ENCODE assay signal across 17 cellular contexts in genomic region chr1:68814067-68814466, GRCh38.
A peak's percentile ranks its signal among the peaks of the same experiment; 100 is the strongest.
DNase-seq lines count a peak whose midpoint lies in the region; ATAC-seq, FAIRE-seq and TF ChIP-seq lines count a peak whose summit lies in the region.
"Had no signal": no experiment of that assay in that cellular context is flagged by ENCODE, and none has a peak within 500 bp of the region (broad histone marks: within the 10 kb centered on the region; RNA-seq: fewer than 3 reads in every experiment).

No MANE protein-coding gene starts in this region.

- H4K12ac ChIP-seq in trophoblast cell (ENCODE audit: low read depth, low read length): no peak overlapping the region

- no peak overlapping the region for H3K27ac Mint-ChIP-seq in GM23338
- no peak overlapping the region for H3K27ac Mint-ChIP-seq in naive thymus-derived CD4-positive, alpha-beta T cell

- H2AK5ac ChIP-seq in trophoblast cell (ENCODE audit: low read length): no peak overlapping the region

- H2BK120ac ChIP-seq in trophoblast cell (ENCODE audit: insufficient read depth, low read length, poor library complexity): peak overlapping the region; percentile 10

- H2BK12ac ChIP-seq in trophoblast cell (ENCODE audit: low read length): no peak overlapping the region

- POLR2A ChIA-PET in naive thymus-derived CD4-positive, alpha-beta T cell (lab: Charles Lee): no interaction called here

- H3K36me3 Mint-ChIP-seq in GM23338 (ENCODE audit: low read depth): no peaks in the 10 kb centered on the region
- no peaks in the 10 kb centered on the region for H3K36me3 Mint-ChIP-seq in naive thymus-derived CD4-positive, alpha-beta T cell
- H3K36me3 Mint-ChIP-seq: CD8-positive, alpha-beta memory T cell; IgD-negative memory B cell had no signal

- no peaks in the 10 kb centered on the region for H3K79me2 ChIP-seq in GM23338 (replicated peaks; ENCODE audit: insufficient read depth)
- no peaks in the 10 kb centered on the region for H3K79me2 ChIP-seq in trophoblast cell (ENCODE audit: control insufficient read depth, insufficient read depth, low read length, poor library complexity)

- peak overlapping the region; percentile 7 for H4K91ac ChIP-seq in trophoblast cell (ENCODE audit: low read depth, low read length)

- peaks cover 3% of the 10 kb centered on the region for H3K27me3 Mint-ChIP-seq in GM23338 (ENCODE audit: insufficient read depth, low read depth, poor library complexity)
- no peaks in the 10 kb centered on the region for H3K27me3 Mint-ChIP-seq in naive thymus-derived CD4-positive, alpha-beta T cell
- H3K27me3 Mint-ChIP-seq: CD8-positive, alpha-beta memory T cell; IgD-negative memory B cell had no signal

- no peak overlapping the region for H3K4me3 ChIP-seq in GM23338
- H3K4me3 ChIP-seq in trophoblast cell (ENCODE audit: low read depth, low read length): no peak overlapping the region
- H3K4me3 ChIP-seq in naive thymus-derived CD4-positive, alpha-beta T cell (ENCODE audit: low read length): no peak overlapping the region
- H3K4me3 ChIP-seq: BLaER1 had no signal

- FAIRE-seq in RCC 7860 (lab: Jason Lieb, UNC): no peak
- FAIRE-seq: GM18507 had no signal

- no peaks in the 10 kb centered on the region for H3K4me1 Mint-ChIP-seq in GM23338
- H3K4me1 Mint-ChIP-seq in naive thymus-derived CD4-positive, alpha-beta T cell: no peaks in the 10 kb centered on the region
- H3K4me1 Mint-ChIP-seq: CD8-positive, alpha-beta memory T cell; IgD-negative memory B cell had no signal

- DNase-seq in GM23338 (ENCODE audit: low spot score) (no peak), SW480 (ENCODE audit: low spot score) (peak; percentile 13), inferior parietal cortex (ENCODE audit: extremely low spot score) (peak; percentile 20), trophoblast cell (peak; percentile 12 to 58), RCC 7860 (ENCODE audit: low spot score) (no peak)
- no peak for DNase-seq in naive thymus-derived CD4-positive, alpha-beta T cell
- DNase-seq: CD8-positive, alpha-beta memory T cell; DMS 273 treated with DMSO at 0.1 percent for 48 hours; MV-4-11; NCI-H1436; NCI-H2029 treated with DMSO at 0.1 percent for 48 hours; SHP77 treated with DMSO at 0.1 percent for 48 hours had no signal

- TF ChIP-seq CTCF in GM23338 (conservative IDR thresholded peaks at IDR 0.05; ENCODE audit: low read depth in 2 of 2): no peak

- H3K27me3 ChIP-seq in GM23338 (ENCODE audit: insufficient read depth): no peaks in the 10 kb centered on the region
- H3K27me3 ChIP-seq in trophoblast cell (ENCODE audit: insufficient read depth, low read length): no peaks in the 10 kb centered on the region
- H3K27me3 ChIP-seq in naive thymus-derived CD4-positive, alpha-beta T cell (ENCODE audit: control insufficient read depth in 2 of 2, insufficient read depth in 2 of 2, low read length in 2 of 2): no peaks in the 10 kb centered on the region
- H3K27me3 ChIP-seq: BLaER1 had no signal

- H2AFZ ChIP-seq in GM23338 (peak overlapping the region; percentile 69; the same call in 1 of the 2 replicates), trophoblast cell (ENCODE audit: insufficient read depth, low read length, poor library complexity) (no peak overlapping the region)

- no peaks in the 10 kb centered on the region for H3F3A ChIP-seq in GM23338 (replicated peaks; ENCODE audit: low read depth)

- intact Hi-C loops in naive thymus-derived CD4-positive, alpha-beta T cell (cut with micrococcal nuclease): no loop called here

- no peak overlapping the region for H3K9ac ChIP-seq in trophoblast cell (ENCODE audit: low read length)
- H3K9ac ChIP-seq: BLaER1 had no signal

- no peaks in the 10 kb centered on the region; the same call in 1 of the 2 replicates for H3K9me2 ChIP-seq in GM23338 (ENCODE audit: insufficient read depth)

- H3K9me3 ChIP-seq in trophoblast cell (ENCODE audit: insufficient read depth, low read depth, low read length): no peaks in the 10 kb centered on the region
- no peaks in the 10 kb centered on the region for H3K9me3 ChIP-seq in naive thymus-derived CD4-positive, alpha-beta T cell (ENCODE audit: control insufficient read depth in 2 of 3, low read length in 3 of 3)

- H3K4me1 ChIP-seq in GM23338 (ENCODE audit: insufficient read depth) (no peaks in the 10 kb centered on the region), trophoblast cell (ENCODE audit: control insufficient read depth in 1 of 2, insufficient read depth in 2 of 2, low read length in 2 of 2) (peaks cover 2 to 9% of the 10 kb centered on the region in 2 experiments)
- H3K4me1 ChIP-seq in naive thymus-derived CD4-positive, alpha-beta T cell (ENCODE audit: control insufficient read depth in 2 of 2, insufficient read depth in 2 of 2, low read length in 2 of 2): no peaks in the 10 kb centered on the region
- H3K4me1 ChIP-seq: BLaER1 had no signal

- H3K18ac ChIP-seq in trophoblast cell (ENCODE audit: low read length): no peak overlapping the region

- H3K23ac ChIP-seq in trophoblast cell (ENCODE audit: low read length): no peak overlapping the region

- H3K79me1 ChIP-seq in trophoblast cell (ENCODE audit: low read length): no peaks in the 10 kb centered on the region

- H3K27ac ChIP-seq in GM23338 (ENCODE audit: low read depth) (no peak overlapping the region), trophoblast cell (ENCODE audit: low read depth, low read length) (no peak overlapping the region)
- no peak overlapping the region for H3K27ac ChIP-seq in naive thymus-derived CD4-positive, alpha-beta T cell (ENCODE audit: low read depth, low read length)
- H3K27ac ChIP-seq: BLaER1 had no signal

- WGBS in trophoblast cell (ENCODE audit: extremely low coverage, insufficient coverage, insufficient read length): no CpG with 5 or more reads among the region's 2 CpGs

- H4K8ac ChIP-seq in trophoblast cell (ENCODE audit: low read depth, low read length): no peak overlapping the region

- no peak overlapping the region for H3K4me3 Mint-ChIP-seq in GM23338
- H3K4me3 Mint-ChIP-seq in naive thymus-derived CD4-positive, alpha-beta T cell: no peak overlapping the region
- H3K4me3 Mint-ChIP-seq: CD8-positive, alpha-beta memory T cell; IgD-negative memory B cell had no signal

- no peak overlapping the region for H3K14ac ChIP-seq in trophoblast cell (ENCODE audit: low read length)

- H3K4me2 ChIP-seq in GM23338 (no peak overlapping the region), trophoblast cell (ENCODE audit: low read length) (no peak overlapping the region)
- H3K4me2 ChIP-seq: BLaER1 had no signal

- H4K20me1 ChIP-seq in GM23338 (replicated peaks; ENCODE audit: insufficient read depth): no peaks in the 10 kb centered on the region
- H4K20me1 ChIP-seq: BLaER1 had no signal

- CTCF ChIA-PET in naive thymus-derived CD4-positive, alpha-beta T cell (lab: Charles Lee): no interaction called here

- ATAC-seq in GM23338 (no peak), SK-N-SH treated with all-trans-retinoic acid at 6 μM for 48 hours (no peak)
- no peak for ATAC-seq in naive thymus-derived CD4-positive, alpha-beta T cell
- ATAC-seq: HCT116 had no signal

- no peak overlapping the region for H2BK5ac ChIP-seq in trophoblast cell (ENCODE audit: low read depth, low read length, poor library complexity)

- no peaks in the 10 kb centered on the region for H3K9me3 Mint-ChIP-seq in GM23338
- H3K9me3 Mint-ChIP-seq in naive thymus-derived CD4-positive, alpha-beta T cell: peaks cover 0 to 14% (median 4%) of the 10 kb centered on the region in 11 donors

- H3K36me3 ChIP-seq in GM23338 (ENCODE audit: insufficient read depth) (no peaks in the 10 kb centered on the region), trophoblast cell (ENCODE audit: control insufficient read depth in 1 of 2, insufficient read depth in 2 of 2, low read length in 2 of 2) (no peaks in the 10 kb centered on the region)
- no peaks in the 10 kb centered on the region for H3K36me3 ChIP-seq in naive thymus-derived CD4-positive, alpha-beta T cell (ENCODE audit: control insufficient read depth in 2 of 3, insufficient read depth in 3 of 3, low read length in 3 of 3)
- H3K36me3 ChIP-seq: BLaER1 had no signal

- H3K4ac ChIP-seq in trophoblast cell (ENCODE audit: low read depth, low read length): no peak overlapping the region

TF ChIP-seq in GM23338, 12 proteins besides CTCF, POLR2A, EP300 and RAD21 (continues in another document):
- TF ChIP-seq ETS1 (IDR thresholded peaks at IDR 0.05) (no peak), ZNF331 (CRISPR knock-in tag; IDR thresholded peaks at IDR 0.05; ENCODE audit: low read depth) (no peak), ZNF114 (CRISPR knock-in tag; IDR thresholded peaks at IDR 0.05) (no peak)

TF ChIP-seq in SK-N-SH treated with all-trans-retinoic acid at 6 μM for 48 hours, 23 proteins besides CTCF, POLR2A, EP300 and RAD21 (continues in another document):
- TF ChIP-seq CSDC2 (CRISPR knock-in tag; IDR thresholded peaks at IDR 0.05): no peak
- no peak for TF ChIP-seq ISL1 (CRISPR knock-in tag; IDR thresholded peaks at IDR 0.05)
- TF ChIP-seq POU6F1 (CRISPR knock-in tag; IDR thresholded peaks at IDR 0.05; ENCODE audit: borderline replicate concordance, low read depth): no peak
- no peak for TF ChIP-seq ZNF8 (CRISPR knock-in tag; IDR thresholded peaks at IDR 0.05)
- no peak for TF ChIP-seq BACH2 (CRISPR knock-in tag; IDR thresholded peaks at IDR 0.05; ENCODE audit: borderline replicate concordance)

Comparison
In these comparisons a context has a peak if more than half of its experiments do, and no peak if none do; other contexts are left out.
1. DNase-seq: peak in SW480 (single experiment), inferior parietal cortex (single experiment) and trophoblast cell (2 of 2); none in GM23338 (single experiment), RCC 7860 (single experiment) and naive thymus-derived CD4-positive, alpha-beta T cell (0 of 9).